17 cellular contexts compared by ENCODE assay signal in genomic region chr18:63445067-63445466, GRCh38. TPM values are rescaled to one million over a fixed set of nuclear protein-coding genes. Genes with fewer than 3 reads are reported as not detected.
DNase-seq lines count a peak whose midpoint lies in the region; ATAC-seq, FAIRE-seq and TF ChIP-seq lines count a peak whose summit lies in the region.
"Had no signal": no experiment of that assay in that cellular context is flagged by ENCODE, and none has a peak within 500 bp of the region (broad histone marks: within the 10 kb centered on the region; RNA-seq: fewer than 3 reads in every experiment).

No MANE protein-coding gene starts in this region.

- H3K9me3 ChIP-seq in BLaER1 (no peaks in the 10 kb centered on the region), OCI-LY3 (ENCODE audit: insufficient read depth, low read length) (no peaks in the 10 kb centered on the region), HepG2 (ENCODE audit: low read length) (no peaks in the 10 kb centered on the region)
- no peaks in the 10 kb centered on the region for H3K9me3 ChIP-seq in CD4-positive, alpha-beta memory T cell (ENCODE audit: control insufficient read depth in 1 of 2, low read length in 2 of 2)

- H3K27me3 ChIP-seq in BLaER1 (no peaks in the 10 kb centered on the region), OCI-LY3 (ENCODE audit: low read depth, low read length) (peaks cover 8% of the 10 kb centered on the region), rectal smooth muscle tissue (ENCODE audit: control insufficient read depth, insufficient read depth, low read length) (no peaks in the 10 kb centered on the region), HepG2 (ENCODE audit: control insufficient read depth in 1 of 2, insufficient read depth in 2 of 2, low read length in 2 of 2) (no peaks in the 10 kb centered on the region)
- H3K27me3 ChIP-seq in CD4-positive, alpha-beta memory T cell (ENCODE audit: insufficient read depth, low read length) = no peaks in the 10 kb centered on the region

- H3K36me3 Mint-ChIP-seq in CD4-positive, alpha-beta memory T cell = no peaks in the 10 kb centered on the region

- no peaks in the 10 kb centered on the region for H3K4me1 Mint-ChIP-seq in CD4-positive, alpha-beta memory T cell
- H3K4me1 Mint-ChIP-seq: stimulated activated naive CD8-positive, alpha-beta T cell treated with anti-CD3 and anti-CD28 coated beads, Interleukin-15, amount 100 ng/mL, for 72 hours had no signal

- H3K9ac ChIP-seq in BLaER1 (no peak overlapping the region), OCI-LY3 (ENCODE audit: low read length) (no peak overlapping the region), rectal smooth muscle tissue (ENCODE audit: low read length) (no peak overlapping the region), HepG2 (ENCODE audit: insufficient read depth, low read depth, low read length) (no peak overlapping the region)
- H3K9ac ChIP-seq: parathyroid adenoma had no signal

- ATAC-seq in esophagus mucosa = peak; percentile 76
- no peak for ATAC-seq in HepG2
- ATAC-seq: stimulated activated naive CD8-positive, alpha-beta T cell treated with anti-CD3 and anti-CD28 coated beads, Interleukin-15, amount 100 ng/mL, for 72 hours had no signal

- TF ChIP-seq POLR2A in HepG2 (IDR thresholded peaks at IDR 0.05; ENCODE audit: insufficient read depth in 1 of 2, low read depth in 2 of 2, low read length in 2 of 2) = no peak

- peak overlapping the region; percentile 42 for H2AFZ ChIP-seq in OCI-LY3 (ENCODE audit: low read depth, low read length)
- H2AFZ ChIP-seq in HepG2 (ENCODE audit: low read length) = no peak overlapping the region
- H2AFZ ChIP-seq: parathyroid adenoma had no signal

- no peak overlapping the region for H3K4me3 Mint-ChIP-seq in CD4-positive, alpha-beta memory T cell
- H3K4me3 Mint-ChIP-seq: stimulated activated naive CD8-positive, alpha-beta T cell treated with anti-CD3 and anti-CD28 coated beads, Interleukin-15, amount 100 ng/mL, for 72 hours had no signal

- H3K4me3 ChIP-seq in BLaER1 (no peak overlapping the region), OCI-LY3 (ENCODE audit: low read length) (no peak overlapping the region), rectal smooth muscle tissue (ENCODE audit: low read length) (no peak overlapping the region), HepG2 (replicated peaks in 1 of 3; ENCODE audit: insufficient read depth in 1 of 3, low read depth in 2 of 3, low read length in 3 of 3) (no peak overlapping the region)
- no peak overlapping the region for H3K4me3 ChIP-seq in CD4-positive, alpha-beta memory T cell (ENCODE audit: low read length in 2 of 2)

- H3K79me2 ChIP-seq in OCI-LY3 (ENCODE audit: low read length) (no peaks in the 10 kb centered on the region), HepG2 (ENCODE audit: insufficient read depth, low read length) (no peaks in the 10 kb centered on the region)
- H3K79me2 ChIP-seq: parathyroid adenoma had no signal

- no TSS peak for BruUV-seq in HepG2 (replicated peaks; lab: Mats Ljungman, UMichigan)

- no peak for TF ChIP-seq EP300 in HepG2 (IDR thresholded peaks at IDR 0.05; ENCODE audit: low read depth in 2 of 2, low read length in 2 of 2)
- no peak for TF ChIP-seq EP300 in HepG2 (CRISPR knock-in tag; IDR thresholded peaks at IDR 0.05; ENCODE audit: borderline replicate concordance)

- H3K4me1 ChIP-seq in BLaER1 (peaks cover 12% of the 10 kb centered on the region), OCI-LY3 (ENCODE audit: low read length) (peaks cover 24% of the 10 kb centered on the region), rectal smooth muscle tissue (ENCODE audit: control insufficient read depth, insufficient read depth, low read length) (peaks cover 6% of the 10 kb centered on the region), HepG2 (ENCODE audit: insufficient read depth, low read length) (no peaks in the 10 kb centered on the region)
- H3K4me1 ChIP-seq in CD4-positive, alpha-beta memory T cell (ENCODE audit: insufficient read depth, low read length) = no peaks in the 10 kb centered on the region
- H3K4me1 ChIP-seq: parathyroid adenoma had no signal

- CTCF ChIA-PET in HepG2 (lab: Yijun Ruan, JAX; ENCODE audit: low intra/inter-chr PET ratio, low total read pairs) = no interaction called here
- CTCF ChIA-PET in CD4-positive, alpha-beta memory T cell (lab: Charles Lee; ENCODE audit: partially characterized antibody) = interaction anchor here (1.8 to 10.2 kb wide), 2 partner anchors 98 to 429 kb away, joined by 6 to 193 read pairs; no protein-coding TSS in a partner anchor

- H3K4me2 ChIP-seq in BLaER1 (peak overlapping the region; percentile 53), OCI-LY3 (ENCODE audit: low read length) (peak overlapping the region; percentile 19; the same call in 1 of the 2 replicates), HepG2 (ENCODE audit: low read depth, low read length) (no peak overlapping the region)

- no peak for TF ChIP-seq RAD21 in HepG2 (CRISPR knock-in tag; IDR thresholded peaks at IDR 0.05)

- DNase-seq in HepG2 (ENCODE audit: low spot score) = no peak
- DNase-seq in effector CD8-positive, alpha-beta T cell (lab: John Stamatoyannopoulos, UW) = no peak
- no peak for DNase-seq in NCI-H2029 treated with DMSO at 0.1 percent for 48 hours (lab: John Stamatoyannopoulos, UW)
- DNase-seq in CD4-positive, alpha-beta memory T cell = no peak
- DNase-seq: COR-L47; NCI-H1436; stimulated activated CD4-positive, alpha-beta T cell treated with anti-CD3 and anti-CD28 coated beads, Interleukin-15, amount 100 ng/mL, for 24 hours; stimulated activated naive CD8-positive, alpha-beta T cell treated with anti-CD3 and anti-CD28 coated beads, Interleukin-15, amount 100 ng/mL, for 72 hours had no signal

- intact Hi-C loops in HepG2 (cut with micrococcal nuclease; ENCODE audit: unreplicated experiment) = no loop called here
- intact Hi-C loops in CD4-positive, alpha-beta memory T cell (cut with micrococcal nuclease) = no loop called here

- no peak for FAIRE-seq in HepG2 (lab: Jason Lieb, UNC)
- FAIRE-seq: G401.6 had no signal

- no peak overlapping the region for H3K27ac ChIP-seq in BLaER1
- no peak overlapping the region for H3K27ac ChIP-seq in OCI-LY3 (ENCODE audit: low read length)
- H3K27ac ChIP-seq in rectal smooth muscle tissue (ENCODE audit: low read depth, low read length) = peak overlapping the region; percentile 56
- H3K27ac ChIP-seq in HepG2 (ENCODE audit: extremely low read length, insufficient read depth, low read length) = no peak overlapping the region
- H3K27ac ChIP-seq in CD4-positive, alpha-beta memory T cell (ENCODE audit: low read depth, low read length) = no peak overlapping the region
- H3K27ac ChIP-seq: parathyroid adenoma had no signal

- H4K20me1 ChIP-seq in BLaER1 = no peaks in the 10 kb centered on the region
- no peaks in the 10 kb centered on the region for H4K20me1 ChIP-seq in OCI-LY3 (ENCODE audit: insufficient read depth, low read length)
- no peaks in the 10 kb centered on the region for H4K20me1 ChIP-seq in HepG2 (ENCODE audit: insufficient read depth, low read length)

- POLR2A ChIA-PET in HepG2 (lab: Yijun Ruan, JAX) = no interaction called here
- POLR2A ChIA-PET in CD4-positive, alpha-beta memory T cell (lab: Charles Lee; ENCODE audit: partially characterized antibody) = no interaction called here

- in situ Hi-C loops in HepG2 (cut with HindIII; ENCODE audit: extremely low pct_ligation_motif_present, low pct_unique_long_range_greater_than_20kb) = loop anchor here (10.0 kb wide), 1 partner anchor 310 kb away; no protein-coding TSS in a partner anchor

- TF ChIP-seq CTCF in OCI-LY3 (IDR thresholded peaks at IDR 0.05; ENCODE audit: low read depth, low read length) (no peak), HepG2 (CRISPR knock-in tag; IDR thresholded peaks at IDR 0.05) (no peak)

- H3K36me3 ChIP-seq in BLaER1 (no peaks in the 10 kb centered on the region), OCI-LY3 (replicated peaks; ENCODE audit: low read depth, low read length) (no peaks in the 10 kb centered on the region), rectal smooth muscle tissue (ENCODE audit: control insufficient read depth, insufficient read depth, low read length) (no peaks in the 10 kb centered on the region), HepG2 (replicated peaks in 1 of 2; ENCODE audit: control insufficient read depth in 1 of 2, insufficient read depth in 2 of 2, low read length in 2 of 2) (no peaks in the 10 kb centered on the region)
- no peaks in the 10 kb centered on the region for H3K36me3 ChIP-seq in CD4-positive, alpha-beta memory T cell (ENCODE audit: insufficient read depth, low read length)

- no peaks in the 10 kb centered on the region for H3K9me3 Mint-ChIP-seq in CD4-positive, alpha-beta memory T cell
- H3K9me3 Mint-ChIP-seq: stimulated activated naive CD8-positive, alpha-beta T cell treated with anti-CD3 and anti-CD28 coated beads, Interleukin-15, amount 100 ng/mL, for 72 hours had no signal

- no peaks in the 10 kb centered on the region for H3K27me3 Mint-ChIP-seq in CD4-positive, alpha-beta memory T cell
- H3K27me3 Mint-ChIP-seq: stimulated activated naive CD8-positive, alpha-beta T cell treated with anti-CD3 and anti-CD28 coated beads, Interleukin-15, amount 100 ng/mL, for 72 hours had no signal

- WGBS in HepG2 (ENCODE audit: low lambda C conversion rate) = 0% methylated on average over 2 of the region's 2 CpGs

- H3K27ac Mint-ChIP-seq in CD4-positive, alpha-beta memory T cell = no peak overlapping the region
- H3K27ac Mint-ChIP-seq: stimulated activated naive CD8-positive, alpha-beta T cell treated with anti-CD3 and anti-CD28 coated beads, Interleukin-15, amount 100 ng/mL, for 72 hours had no signal

RNA-seq across cellular contexts. Expression of gene VPS4B, which starts 22.8 kb away (rescaled TPM):
- total RNA-seq in esophagus mucosa (135 TPM), HepG2 (2016; rRNA removed; fragmentation: Illumina TruSeq; extraction: Trizol) (25.9 and 38.3 TPM in 2 replicates)
- 2.2 TPM in 2 replicates for total RNA-seq in HepG2 (2016; cell fraction: cytosol; rRNA removed; fragmentation: Illumina TruSeq; extraction: Trizol; ENCODE audit: low read depth)
- total RNA-seq in HepG2 (2016; cell fraction: insoluble cytoplasmic fraction; rRNA removed; fragmentation: Illumina TruSeq; extraction: Trizol) = 28.6 and 39.0 TPM in 2 replicates
- total RNA-seq in HepG2 (2016; cell fraction: membrane; rRNA removed; fragmentation: Illumina TruSeq; extraction: Trizol) = 7.0 and 9.1 TPM in 2 replicates
- total RNA-seq in HepG2 (2016; cell fraction: nucleus; rRNA removed; fragmentation: Illumina TruSeq; extraction: Trizol) = 17.0 and 25.2 TPM in 2 replicates
- polyA plus RNA-seq in HepG2 (2011; rRNA removed) = 11.7 and 12.8 TPM in 2 replicates
- polyA plus RNA-seq in HepG2 (2011; cell fraction: cytosol; rRNA removed) = 7.0 and 9.7 TPM in 2 replicates
- polyA plus RNA-seq in HepG2 (2011; cell fraction: nucleus; rRNA removed) = 3.3 and 4.4 TPM in 2 replicates
- polyA plus RNA-seq in HepG2 (2012) = 20.2 and 20.4 TPM in 2 replicates
- 0.92 and 1.0 TPM in 2 replicates for polyA plus RNA-seq in HepG2 (2016; cell fraction: cytosol; fragmentation: Illumina TruSeq; extraction: Trizol; ENCODE audit: low read depth)
- 29.8 and 30.0 TPM in 2 replicates for polyA plus RNA-seq in HepG2 (2016; cell fraction: insoluble cytoplasmic fraction; fragmentation: Illumina TruSeq; extraction: Trizol; ENCODE audit: low read depth)
- polyA plus RNA-seq in HepG2 (2016; cell fraction: membrane; fragmentation: Illumina TruSeq; extraction: Trizol; ENCODE audit: low read depth) = 3.6 and 3.7 TPM in 2 replicates
- 15.7 and 17.2 TPM in 2 replicates for polyA plus RNA-seq in HepG2 (2016; cell fraction: nucleus; fragmentation: Illumina TruSeq; extraction: Trizol; ENCODE audit: insufficient read depth, low read depth)
- polyA minus RNA-seq in HepG2 (2011; rRNA and poly(A)+ RNA removed; ENCODE audit: low replicate concordance) = 30.2 and 30.7 TPM in 2 replicates
- 12.1 and 16.9 TPM in 2 replicates for polyA minus RNA-seq in HepG2 (2011; cell fraction: cytosol; rRNA and poly(A)+ RNA removed)
- polyA minus RNA-seq in HepG2 (2011; cell fraction: nucleus; rRNA and poly(A)+ RNA removed) = 27.9 and 33.8 TPM in 2 replicates
- total RNA-seq in CD4-positive, alpha-beta memory T cell = 10 to 100 TPM; 93.0 to 94.9 TPM
- polyA plus RNA-seq in CD4-positive, alpha-beta memory T cell = 10 to 100 TPM; 48.0 to 65.4 TPM

RNA-seq across cellular contexts. Expression of gene SERPINB5, which starts 31.7 kb away (rescaled TPM):
- 213 TPM for total RNA-seq in esophagus mucosa
- not detected in 2 replicates for total RNA-seq in HepG2 (2016; rRNA removed; fragmentation: Illumina TruSeq; extraction: Trizol)
- not detected in 2 replicates for total RNA-seq in HepG2 (2016; cell fraction: cytosol; rRNA removed; fragmentation: Illumina TruSeq; extraction: Trizol; ENCODE audit: low read depth)
- total RNA-seq in HepG2 (2016; cell fraction: insoluble cytoplasmic fraction; rRNA removed; fragmentation: Illumina TruSeq; extraction: Trizol) = not detected in 2 replicates
- total RNA-seq in HepG2 (2016; cell fraction: membrane; rRNA removed; fragmentation: Illumina TruSeq; extraction: Trizol) = not detected in 2 replicates
- not detected in 2 replicates for total RNA-seq in HepG2 (2016; cell fraction: nucleus; rRNA removed; fragmentation: Illumina TruSeq; extraction: Trizol)
- not detected in 2 replicates for polyA plus RNA-seq in HepG2 (2011; rRNA removed)
- polyA plus RNA-seq in HepG2 (2011; cell fraction: cytosol; rRNA removed) = not detected in 2 replicates
- polyA plus RNA-seq in HepG2 (2011; cell fraction: nucleus; rRNA removed) = not detected in 2 replicates
- polyA plus RNA-seq in HepG2 (2012) = not detected in 2 replicates
- not detected in 2 replicates for polyA plus RNA-seq in HepG2 (2016; cell fraction: cytosol; fragmentation: Illumina TruSeq; extraction: Trizol; ENCODE audit: low read depth)
- not detected in 2 replicates for polyA plus RNA-seq in HepG2 (2016; cell fraction: insoluble cytoplasmic fraction; fragmentation: Illumina TruSeq; extraction: Trizol; ENCODE audit: low read depth)
- polyA plus RNA-seq in HepG2 (2016; cell fraction: membrane; fragmentation: Illumina TruSeq; extraction: Trizol; ENCODE audit: low read depth) = not detected in 2 replicates
- not detected in 2 replicates for polyA plus RNA-seq in HepG2 (2016; cell fraction: nucleus; fragmentation: Illumina TruSeq; extraction: Trizol; ENCODE audit: insufficient read depth, low read depth)
- 133 TPM in 1 of 2 replicates, not detected in the other for polyA minus RNA-seq in HepG2 (2011; rRNA and poly(A)+ RNA removed; ENCODE audit: low replicate concordance)
- polyA minus RNA-seq in HepG2 (2011; cell fraction: cytosol; rRNA and poly(A)+ RNA removed) = not detected in 2 replicates
- not detected in 2 replicates for polyA minus RNA-seq in HepG2 (2011; cell fraction: nucleus; rRNA and poly(A)+ RNA removed)
- not detected for total RNA-seq in CD4-positive, alpha-beta memory T cell
- not detected for polyA plus RNA-seq in CD4-positive, alpha-beta memory T cell
- total RNA-seq: cerebellum; H4; T-helper 2 cell treated with Interferon-gamma antibody and Interleukin-4, amounts not matched to agents 100 ng/mL and 5 ng/mL, for 36 hours had no signal

Comparison
In these comparisons a context has a peak if more than half of its experiments do, and no peak if none do; other contexts are left out.
1. RNA of gene SERPINB5, which starts 31.7 kb away (total RNA-seq): 213 TPM in esophagus mucosa (single experiment); not detected in HepG2 and not detected in CD4-positive, alpha-beta memory T cell; every median in the first group is over 100 times any median in the second.